ENCODE assay signal across 1 cellular context in genomic region chr15:66858423-66859207, GRCh38.
TF ChIP-seq lines count a peak whose summit lies in the region.

No MANE protein-coding gene starts in this region.

TF ChIP-seq in GM23338, 12 proteins besides CTCF, POLR2A, EP300 and RAD21 (continued from another document):
- no peak for TF ChIP-seq ZNF462 (CRISPR knock-in tag; IDR thresholded peaks at IDR 0.05)
- TF ChIP-seq POLR2AphosphoS5 (IDR thresholded peaks at IDR 0.05; ENCODE audit: low read depth): no peak
- no peak for TF ChIP-seq NANOG (IDR thresholded peaks at IDR 0.05; ENCODE audit: borderline replicate concordance)
- TF ChIP-seq REST (IDR thresholded peaks at IDR 0.05; ENCODE audit: unreplicated experiment): no peak
- TF ChIP-seq EZH2 (IDR thresholded peaks at IDR 0.05; ENCODE audit: low read depth, unreplicated experiment): no peak
- no peak for TF ChIP-seq EZH2phosphoT487 (IDR thresholded peaks at IDR 0.05; ENCODE audit: unreplicated experiment)
- no peak for TF ChIP-seq STAT1 (IDR thresholded peaks at IDR 0.05; ENCODE audit: unreplicated experiment)
- no peak for TF ChIP-seq CREB1 (CRISPR knock-in tag; IDR thresholded peaks at IDR 0.05; ENCODE audit: low read depth)
- TF ChIP-seq ZNF331 (CRISPR knock-in tag; IDR thresholded peaks at IDR 0.05; ENCODE audit: low read depth): no peak
